In genomic region chr9:74303945-74304344, GRCh38 we compare ENCODE assay signal across 23 cellular contexts.
"Had no signal": no experiment of that assay in that cellular context is flagged by ENCODE, and none has a peak within 500 bp of the region (broad histone marks: within the 10 kb centered on the region; RNA-seq: fewer than 3 reads in every experiment).

No MANE protein-coding gene starts in this region.

- FAIRE-seq: keratinocyte had no signal

- DNase-seq: effector memory CD4-positive, alpha-beta T cell; gastrocnemius medialis; heart right ventricle; immature natural killer cell; left ventricle myocardium inferior; lower lobe of right lung; psoas muscle; right lobe of liver; spleen; stimulated activated CD4-positive, alpha-beta T cell treated with anti-CD3 and anti-CD28 coated beads, Interleukin-15, amount 100 ng/mL, for 24 hours; stimulated activated CD4-positive, alpha-beta T cell treated with anti-CD3 and anti-CD28 coated beads, Interleukin-1b, Interleukin-23, amount 100 ng/mL, for 48 hours; stimulated activated CD4-positive, alpha-beta T cell treated with anti-CD3 and anti-CD28 coated beads, Interleukin-4, amount 100 ng/mL, for 24 hours; testis; upper lobe of right lung had no signal

- H3K9me3 Mint-ChIP-seq: immature natural killer cell; memory B cell; natural killer cell treated with Interleukin-12 subunit alpha and Interleukin-12 subunit beta and Interleukin-15 and Interleukin-18, amount 100 ng/mL, for 72 hours; stimulated activated memory B cell treated with anti-CD40 and anti-IgM and Interleukin-4, amounts not matched to agents 10 μg/mL and 1 μg/mL and 100 μg/mL, for 72 hours had no signal

- H3K27me3 ChIP-seq: gastrocnemius medialis, heart right ventricle, neutrophil, right lobe of liver, spleen, testis, tibial nerve, upper lobe of right lung, vagina had no signal

- H3K4me3 ChIP-seq: gastrocnemius medialis, heart right ventricle, left ventricle myocardium inferior, lower lobe of right lung, psoas muscle, right lobe of liver, spleen, testis, tibial nerve, upper lobe of right lung, vagina had no signal

- H3K27me3 Mint-ChIP-seq: memory B cell; natural killer cell treated with Interleukin-12 subunit alpha and Interleukin-12 subunit beta and Interleukin-15 and Interleukin-18, amount 100 ng/mL, for 72 hours; stimulated activated memory B cell treated with anti-CD40 and anti-IgM and Interleukin-4, amounts not matched to agents 10 μg/mL and 1 μg/mL and 100 μg/mL, for 72 hours; stimulated activated naive CD8-positive, alpha-beta T cell treated with anti-CD3 and anti-CD28 coated beads, Interleukin-15, Interleukin-2, amounts not matched to agents 100 ng/mL and 50 ng/mL, for 24 hours had no signal

- H3K4me1 Mint-ChIP-seq: immature natural killer cell; memory B cell; stimulated activated memory B cell treated with anti-CD40 and anti-IgM and Interleukin-4, amounts not matched to agents 10 μg/mL and 1 μg/mL and 100 μg/mL, for 72 hours had no signal

- ATAC-seq: esophagus mucosa; gastrocnemius medialis; heart right ventricle; lower lobe of right lung; natural killer cell treated with Interleukin-12 subunit alpha and Interleukin-12 subunit beta and Interleukin-15 and Interleukin-18, amount 100 ng/mL, for 72 hours; psoas muscle; right lobe of liver; stimulated activated memory B cell treated with anti-CD40 and anti-IgM and Interleukin-4, amounts not matched to agents 10 μg/mL and 1 μg/mL and 100 μg/mL, for 72 hours; upper lobe of right lung had no signal

- H3K27ac ChIP-seq: gastrocnemius medialis, heart right ventricle, left ventricle myocardium inferior, lower lobe of right lung, neutrophil, psoas muscle, right lobe of liver, spleen, testis, tibial nerve, upper lobe of right lung, vagina had no signal

- H3K36me3 ChIP-seq: gastrocnemius medialis, heart right ventricle, left ventricle myocardium inferior, lower lobe of right lung, neutrophil, right lobe of liver, spleen, tibial nerve, upper lobe of right lung, vagina had no signal

- H3K9me3 ChIP-seq: gastrocnemius medialis, heart right ventricle, left ventricle myocardium inferior, lower lobe of right lung, neutrophil, psoas muscle, right lobe of liver, spleen, testis, tibial nerve, upper lobe of right lung, vagina had no signal

- H3K4me1 ChIP-seq: gastrocnemius medialis, heart right ventricle, left ventricle myocardium inferior, lower lobe of right lung, psoas muscle, right lobe of liver, spleen, testis, upper lobe of right lung, vagina had no signal

- H3K36me3 Mint-ChIP-seq: immature natural killer cell; memory B cell; natural killer cell treated with Interleukin-12 subunit alpha and Interleukin-12 subunit beta and Interleukin-15 and Interleukin-18, amount 100 ng/mL, for 72 hours; stimulated activated memory B cell treated with anti-CD40 and anti-IgM and Interleukin-4, amounts not matched to agents 10 μg/mL and 1 μg/mL and 100 μg/mL, for 72 hours had no signal

- H3K4me3 Mint-ChIP-seq: immature natural killer cell; memory B cell; natural killer cell treated with Interleukin-12 subunit alpha and Interleukin-12 subunit beta and Interleukin-15 and Interleukin-18, amount 100 ng/mL, for 72 hours; stimulated activated memory B cell treated with anti-CD40 and anti-IgM and Interleukin-4, amounts not matched to agents 10 μg/mL and 1 μg/mL and 100 μg/mL, for 72 hours; stimulated activated naive CD8-positive, alpha-beta T cell treated with anti-CD3 and anti-CD28 coated beads, Interleukin-15, Interleukin-2, amounts not matched to agents 100 ng/mL and 50 ng/mL, for 24 hours had no signal

- H3K27ac Mint-ChIP-seq: immature natural killer cell; memory B cell; natural killer cell treated with Interleukin-12 subunit alpha and Interleukin-12 subunit beta and Interleukin-15 and Interleukin-18, amount 100 ng/mL, for 72 hours; stimulated activated memory B cell treated with anti-CD40 and anti-IgM and Interleukin-4, amounts not matched to agents 10 μg/mL and 1 μg/mL and 100 μg/mL, for 72 hours; stimulated activated naive CD8-positive, alpha-beta T cell treated with anti-CD3 and anti-CD28 coated beads, Interleukin-15, Interleukin-2, amounts not matched to agents 100 ng/mL and 50 ng/mL, for 24 hours had no signal
